ENCODE assay signal across 8 cellular contexts in genomic region chr6:160667854-160668481, GRCh38. TPM values are rescaled to one million over a fixed set of nuclear protein-coding genes. Genes with fewer than 3 reads are reported as not detected.
A peak's percentile ranks its signal among the peaks of the same experiment; 100 is the strongest.
DNase-seq lines count a peak whose midpoint lies in the region; ATAC-seq and TF ChIP-seq lines count a peak whose summit lies in the region.

No MANE protein-coding gene starts in this region.

- WGBS in adrenal gland, 4 donors = 27 to 44% (median 35%) methylated on average over 7 to 8 of the region's 8 CpGs

- intact Hi-C loops in adrenal gland (cut with DNase I) (no loop called here), posterior vena cava (cut with DNase I) (no loop called here)

- DNase-seq in activated effector memory CD4-positive, alpha-beta T cell treated with anti-CD3 and anti-CD28 coated beads, Interleukin-2, amount 50 U/mL, for 16 hours = peak; percentile 68
- DNase-seq in activated effector memory CD4-positive, alpha-beta T cell treated with Interleukin-2 at 50 U/mL for 16 hours = no peak
- DNase-seq in NCI-H146 treated with DMSO at 0.1 percent for 48 hours (lab: John Stamatoyannopoulos, UW; ENCODE audit: unreplicated experiment) = peak; percentile 11
- peak in 3 of 7 donors; percentile 16 to 32 (median 23) for DNase-seq in adrenal gland
- DNase-seq in pons (ENCODE audit: low spot score) = peak; percentile 2
- no peak for DNase-seq in posterior vena cava (ENCODE audit: low spot score)
- no peak for DNase-seq in activated gamma-delta T cell (lab: John Stamatoyannopoulos, UW)

- H3K4me1 ChIP-seq in adrenal gland (replicated peaks in 1 of 2) = no peaks in the 10 kb centered on the region

- no peaks in the 10 kb centered on the region for H3K36me3 ChIP-seq in adrenal gland (replicated peaks in 1 of 2)

- TF ChIP-seq POLR2A in adrenal gland (IDR thresholded peaks at IDR 0.05) = no peak

- no peak overlapping the region for H3K27ac ChIP-seq in adrenal gland

- no peaks in the 10 kb centered on the region for H3K27me3 ChIP-seq in adrenal gland

- peak; percentile 53 for ATAC-seq in HG02610 (IDR thresholded peaks at IDR 0.05; ENCODE audit: unreplicated experiment)

- peak in 5 of 6 experiments; percentile 14 to 34 (median 33) for TF ChIP-seq CTCF in adrenal gland (IDR thresholded peaks at IDR 0.05)

- no peak overlapping the region for H3K4me3 ChIP-seq in adrenal gland

- no peaks in the 10 kb centered on the region for H3K9me3 ChIP-seq in adrenal gland (replicated peaks in 1 of 3)

RNA-seq across cellular contexts. Expression of gene LPA, which starts 3.9 kb away (rescaled TPM):
- total RNA-seq in adrenal gland (1 to 10 TPM in 2 of 8 donors, under 1 TPM in 2, not detected in 4; 0.26 to 3.1 (median 0.90) TPM), posterior vena cava (not detected)
- polyA plus RNA-seq in adrenal gland = under 1 TPM in 2 of 3 donors, not detected in 1; 0.10 to 0.15 TPM

RNA-seq across cellular contexts. Expression of gene PLG, which starts 34.1 kb away (rescaled TPM):
- total RNA-seq in adrenal gland (1 to 10 TPM in 1 of 8 donors, under 1 TPM in 1, not detected in 6; 0.83 to 1.1 TPM), posterior vena cava (not detected)
- polyA plus RNA-seq in adrenal gland = under 1 TPM in 1 of 3 donors, not detected in 2; 0.77 TPM

Comparison
In these comparisons a context has a peak if more than half of its experiments do, and no peak if none do; other contexts are left out.
1. DNase-seq: peak in activated effector memory CD4-positive, alpha-beta T cell treated with anti-CD3 and anti-CD28 coated beads, Interleukin-2, amount 50 U/mL, for 16 hours (single experiment), NCI-H146 treated with DMSO at 0.1 percent for 48 hours (single experiment) and pons (single experiment); none in activated effector memory CD4-positive, alpha-beta T cell treated with Interleukin-2 at 50 U/mL for 16 hours (single experiment), posterior vena cava (single experiment) and activated gamma-delta T cell (single experiment).